8 cellular contexts compared by ENCODE assay signal in genomic region chr16:79602615-79603014, GRCh38.
DNase-seq lines count a peak whose midpoint lies in the region; ATAC-seq and TF ChIP-seq lines count a peak whose summit lies in the region.

No MANE protein-coding gene starts in this region.

- no peaks in the 10 kb centered on the region for H3K27me3 Mint-ChIP-seq in nephron progenitor cell (ENCODE audit: low read depth, poor library complexity)

- no peaks in the 10 kb centered on the region for H3K27me3 ChIP-seq in effector memory CD4-positive, alpha-beta T cell (replicated peaks; ENCODE audit: control insufficient read depth, insufficient read depth, low read length, poor library complexity, severe bottlenecking)

- no peaks in the 10 kb centered on the region for H3K36me3 Mint-ChIP-seq in nephron progenitor cell (ENCODE audit: low read depth)

- no peaks in the 10 kb centered on the region for H3K4me1 ChIP-seq in effector memory CD4-positive, alpha-beta T cell (ENCODE audit: control insufficient read depth, insufficient read depth, low read length, poor library complexity, severe bottlenecking)

- no peaks in the 10 kb centered on the region for H3K9me3 Mint-ChIP-seq in nephron progenitor cell

- peak; percentile 18 for DNase-seq in stimulated activated naive CD4-positive, alpha-beta T cell treated with Interleukin-2 at 50 U/mL for 16 hours (lab: John Stamatoyannopoulos, UW)
- DNase-seq in stimulated activated naive CD4-positive, alpha-beta T cell (lab: John Stamatoyannopoulos, UW): no peak
- no peak for DNase-seq in effector memory CD4-positive, alpha-beta T cell
- no peak for DNase-seq in nephron progenitor cell
- DNase-seq in NCI-H524 (lab: John Stamatoyannopoulos, UW): no peak
- no peak for DNase-seq in activated CD8-positive, alpha-beta memory T cell treated with anti-CD3 and anti-CD28 coated beads for 24 hours

- peak overlapping the region; percentile 87 for H3K4me3 ChIP-seq in effector memory CD4-positive, alpha-beta T cell (ENCODE audit: insufficient read depth, low read depth, low read length, poor library complexity, severe bottlenecking)

- peak overlapping the region; percentile 71 for H3K27ac ChIP-seq in effector memory CD4-positive, alpha-beta T cell (ENCODE audit: insufficient read depth, low read length, poor library complexity, severe bottlenecking)

- no peak overlapping the region for H3K27ac Mint-ChIP-seq in nephron progenitor cell

- peaks cover 56% of the 10 kb centered on the region for H3K4me1 Mint-ChIP-seq in nephron progenitor cell

- no peak for TF ChIP-seq CTCF in nephron progenitor cell (IDR thresholded peaks at IDR 0.05)

- no peak for ATAC-seq in SK-N-SH treated with all-trans-retinoic acid at 6 μM for 48 hours
- no peak for ATAC-seq in HG03159 (IDR thresholded peaks at IDR 0.05; ENCODE audit: unreplicated experiment)

- peak overlapping the region; percentile 97 for H3K4me3 Mint-ChIP-seq in nephron progenitor cell

- H3K36me3 ChIP-seq in effector memory CD4-positive, alpha-beta T cell (ENCODE audit: control insufficient read depth, insufficient read depth, low read length): no peaks in the 10 kb centered on the region

- H3K9me3 ChIP-seq in effector memory CD4-positive, alpha-beta T cell (ENCODE audit: control insufficient read depth, low read length): no peaks in the 10 kb centered on the region

TF ChIP-seq in SK-N-SH treated with all-trans-retinoic acid at 6 μM for 48 hours, 23 proteins besides CTCF, POLR2A, EP300 and RAD21:
- TF ChIP-seq ZFP3 (CRISPR knock-in tag; IDR thresholded peaks at IDR 0.05) (no peak), PPARA (CRISPR knock-in tag; IDR thresholded peaks at IDR 0.05; ENCODE audit: borderline replicate concordance) (no peak), TSHZ2 (CRISPR knock-in tag; IDR thresholded peaks at IDR 0.05) (no peak), TOX (CRISPR knock-in tag; IDR thresholded peaks at IDR 0.05; ENCODE audit: borderline replicate concordance) (no peak), ARNTL (CRISPR knock-in tag; IDR thresholded peaks at IDR 0.05; ENCODE audit: borderline replicate concordance, low read depth) (no peak), TCF4 (CRISPR knock-in tag; IDR thresholded peaks at IDR 0.05; ENCODE audit: borderline replicate concordance) (no peak), CSRNP3 (CRISPR knock-in tag; IDR thresholded peaks at IDR 0.05) (no peak), SNAI2 (CRISPR knock-in tag; IDR thresholded peaks at IDR 0.05) (no peak), RARB (CRISPR knock-in tag; IDR thresholded peaks at IDR 0.05) (no peak), PATZ1 (CRISPR knock-in tag; IDR thresholded peaks at IDR 0.05; ENCODE audit: borderline replicate concordance) (no peak), POU6F1 (CRISPR knock-in tag; IDR thresholded peaks at IDR 0.05; ENCODE audit: borderline replicate concordance, low read depth) (no peak), GLIS3 (CRISPR knock-in tag; IDR thresholded peaks at IDR 0.05) (no peak), ZFP30 (CRISPR knock-in tag; IDR thresholded peaks at IDR 0.05) (no peak), ISL1 (CRISPR knock-in tag; IDR thresholded peaks at IDR 0.05) (no peak)
